Comparison of ENCODE assay signal across 14 cellular contexts in the genomic region with DNA sequence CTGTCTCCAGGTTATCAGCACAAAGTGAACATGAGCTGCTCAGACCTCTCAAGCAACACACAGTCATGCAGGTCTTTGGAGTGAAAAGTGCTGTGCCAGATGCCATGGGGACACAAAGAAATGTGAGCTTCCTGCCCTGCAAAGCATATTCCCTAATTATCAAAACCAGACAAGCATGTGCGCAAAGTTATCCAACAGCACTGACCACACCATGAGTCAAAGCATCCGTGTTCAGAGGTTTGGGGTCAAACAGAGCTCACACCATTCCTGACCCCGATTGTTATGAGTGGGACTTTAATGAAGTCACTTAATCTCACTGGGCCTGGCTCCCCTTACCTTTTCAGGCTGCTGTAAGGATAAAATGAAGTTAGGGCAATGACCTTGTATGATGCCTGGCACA.
DNase-seq lines count a peak whose midpoint lies in the region; ATAC-seq, FAIRE-seq and TF ChIP-seq lines count a peak whose summit lies in the region.
"Had no signal": no experiment of that assay in that cellular context is flagged by ENCODE, and none has a peak within 500 bp of the region (broad histone marks: within the 10 kb centered on the region; RNA-seq: fewer than 3 reads in every experiment).

No MANE protein-coding gene starts in this region.

- DNase-seq in H54 (ENCODE audit: insufficient read length, low spot score) (peak; percentile 17), adipocyte (ENCODE audit: low read depth) (peak; percentile 37), glomerular visceral epithelial cell (ENCODE audit: extremely low spot score) (peak; percentile 84), urothelium cell line (ENCODE audit: low spot score) (no peak), nephron progenitor cell (no peak)
- DNase-seq: activated CD4-positive, alpha-beta T cell treated with anti-CD3 and anti-CD28 coated beads, Interleukin-2, amount 10 ng/mL, durations not matched to agents 7 days and 5 days; activated T-cell treated with anti-CD3 and anti-CD28 coated beads, Interleukin-2, amount 50 U/mL, for 48 hours; adrenal gland; CD8-positive, alpha-beta T cell; kidney; NCI-H187 treated with DMSO at 0.1 percent for 48 hours had no signal

- no peaks in the 10 kb centered on the region for H3K36me3 ChIP-seq in adipocyte (ENCODE audit: control insufficient read depth, insufficient read depth, low read length, severe bottlenecking)
- H3K36me3 ChIP-seq: adrenal gland, gastroesophageal sphincter had no signal

- no peak for TF ChIP-seq POLR2A in H54 (IDR thresholded peaks at IDR 0.05; ENCODE audit: low read depth, low read length)

- no peak overlapping the region for H3K4me3 ChIP-seq in adipocyte (ENCODE audit: low read length)
- H3K4me3 ChIP-seq: adrenal gland, gastroesophageal sphincter had no signal

- peaks cover 16% of the 10 kb centered on the region for H3K9me3 ChIP-seq in adipocyte (ENCODE audit: control insufficient read depth, low read length)

- H3K4me3 Mint-ChIP-seq in nephron progenitor cell = no peak overlapping the region
- H3K4me3 Mint-ChIP-seq: activated CD4-positive, alpha-beta T cell treated with anti-CD3 and anti-CD28 coated beads, Interleukin-2, amount 10 ng/mL, durations not matched to agents 7 days and 5 days; CD8-positive, alpha-beta T cell had no signal

- FAIRE-seq in H54 (lab: Jason Lieb, UNC) (peak; percentile 78), urothelium cell line (lab: Jason Lieb, UNC) (peak; percentile 5)
- FAIRE-seq: kidney had no signal

- no peak for ATAC-seq in GM21737 (IDR thresholded peaks at IDR 0.05; ENCODE audit: unreplicated experiment)
- no peak for ATAC-seq in HG03457 (IDR thresholded peaks at IDR 0.05; ENCODE audit: unreplicated experiment)
- ATAC-seq: CD8-positive, alpha-beta T cell; gastroesophageal sphincter had no signal

- H3K36me3 Mint-ChIP-seq in nephron progenitor cell (ENCODE audit: low read depth) = peaks cover 30% of the 10 kb centered on the region
- H3K36me3 Mint-ChIP-seq: CD8-positive, alpha-beta T cell had no signal

- H3K27me3 ChIP-seq in adipocyte (replicated peaks; ENCODE audit: control insufficient read depth, insufficient read depth, low read length) = no peaks in the 10 kb centered on the region
- H3K27me3 ChIP-seq: adrenal gland, gastroesophageal sphincter had no signal

- peaks cover 4% of the 10 kb centered on the region for H3K27me3 Mint-ChIP-seq in nephron progenitor cell (ENCODE audit: low read depth, poor library complexity)

- no peak overlapping the region for H3K27ac Mint-ChIP-seq in nephron progenitor cell
- H3K27ac Mint-ChIP-seq: activated CD4-positive, alpha-beta T cell treated with anti-CD3 and anti-CD28 coated beads, Interleukin-2, amount 10 ng/mL, durations not matched to agents 7 days and 5 days; CD8-positive, alpha-beta T cell had no signal

- peaks cover 59% of the 10 kb centered on the region for H3K4me1 Mint-ChIP-seq in nephron progenitor cell
- H3K4me1 Mint-ChIP-seq: activated CD4-positive, alpha-beta T cell treated with anti-CD3 and anti-CD28 coated beads, Interleukin-2, amount 10 ng/mL, durations not matched to agents 7 days and 5 days had no signal

- no peak overlapping the region for H3K9ac ChIP-seq in adipocyte (ENCODE audit: low read length)

- H3K4me1 ChIP-seq in adipocyte (ENCODE audit: control insufficient read depth, insufficient read depth, low read length) = peaks cover 41% of the 10 kb centered on the region
- H3K4me1 ChIP-seq: adrenal gland had no signal

- H3K9me3 Mint-ChIP-seq in nephron progenitor cell = peaks cover 38% of the 10 kb centered on the region

- no peak for TF ChIP-seq CTCF in nephron progenitor cell (IDR thresholded peaks at IDR 0.05)

Comparison
In these comparisons a context has a peak if more than half of its experiments do, and no peak if none do; other contexts are left out.
1. DNase-seq: peak in H54 (single experiment), adipocyte (single experiment) and glomerular visceral epithelial cell (single experiment); none in urothelium cell line (single experiment) and nephron progenitor cell (single experiment).